In the genomic region with DNA sequence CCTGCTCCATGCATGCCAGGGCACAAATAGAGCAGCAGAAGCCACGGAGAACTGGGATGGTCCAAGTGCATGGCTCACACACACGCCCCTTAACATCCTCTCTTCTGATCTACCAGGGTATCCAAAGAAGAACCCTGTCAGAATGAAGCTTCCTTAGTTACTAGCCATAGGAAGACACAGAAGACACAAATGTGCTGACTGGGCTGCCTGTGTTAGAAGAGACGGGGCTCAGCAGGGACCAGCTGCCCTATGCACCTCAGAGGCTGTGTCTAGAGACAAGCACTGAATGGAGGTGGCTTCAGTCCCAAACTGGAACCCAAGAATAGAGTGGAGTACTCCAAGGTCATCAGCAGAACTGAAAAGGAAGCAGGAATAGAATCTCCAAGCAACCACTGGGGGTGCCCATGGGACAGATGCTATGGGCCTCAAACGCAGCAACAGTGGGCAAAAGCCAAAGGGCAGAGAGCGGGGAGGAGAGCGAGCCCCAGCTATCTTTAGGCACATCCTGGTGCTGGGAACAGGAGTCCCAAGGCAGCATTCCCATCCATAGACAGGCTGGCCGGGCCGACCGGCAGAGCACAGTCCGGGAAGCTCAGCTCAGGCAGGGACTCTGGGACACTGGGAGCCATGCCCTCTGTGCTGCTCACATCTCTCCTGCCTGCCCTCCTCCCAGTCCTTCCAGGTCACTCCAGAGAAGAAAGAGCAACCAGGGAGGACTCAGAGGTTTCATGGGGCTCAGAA, we compare ENCODE assay signal across 23 cellular contexts. TPM values are rescaled to one million over a fixed set of nuclear protein-coding genes. Genes with fewer than 3 reads are reported as not detected.
DNase-seq lines count a peak whose midpoint lies in the region; ATAC-seq and TF ChIP-seq lines count a peak whose summit lies in the region.
"Had no signal": no experiment of that assay in that cellular context is flagged by ENCODE, and none has a peak within 500 bp of the region (broad histone marks: within the 10 kb centered on the region; RNA-seq: fewer than 3 reads in every experiment).

No MANE protein-coding gene starts in this region.

- H3K4me3 Mint-ChIP-seq in T-helper 17 cell (no peak overlapping the region), endodermal cell (no peak overlapping the region), neural progenitor cell (no peak overlapping the region)
- H3K4me3 Mint-ChIP-seq: activated CD8-positive, alpha-beta T cell treated with anti-CD3 and anti-CD28 coated beads, Interleukin-2, amount 10 ng/mL, durations not matched to agents 7 days and 5 days; activated T-cell treated with anti-CD3 and anti-CD28 coated beads, Interleukin-2, amount 50 U/mL, for 24 hours; stimulated activated memory B cell treated with anti-CD40 and anti-IgM and Interleukin-4, amounts not matched to agents 10 μg/mL and 1 μg/mL and 100 μg/mL, for 72 hours had no signal

- H3F3A ChIP-seq in neural progenitor cell (ENCODE audit: low read depth): no peaks in the 10 kb centered on the region

- no peaks in the 10 kb centered on the region for H3K79me2 ChIP-seq in neural progenitor cell (ENCODE audit: low read depth)

- H3K27ac Mint-ChIP-seq in T-helper 17 cell: peak overlapping the region; percentile 29
- H3K27ac Mint-ChIP-seq in endodermal cell: no peak overlapping the region
- peak overlapping the region; percentile 31 for H3K27ac Mint-ChIP-seq in neural progenitor cell
- H3K27ac Mint-ChIP-seq: activated CD8-positive, alpha-beta T cell treated with anti-CD3 and anti-CD28 coated beads, Interleukin-2, amount 10 ng/mL, durations not matched to agents 7 days and 5 days; activated T-cell treated with anti-CD3 and anti-CD28 coated beads, Interleukin-2, amount 50 U/mL, for 24 hours; stimulated activated memory B cell treated with anti-CD40 and anti-IgM and Interleukin-4, amounts not matched to agents 10 μg/mL and 1 μg/mL and 100 μg/mL, for 72 hours had no signal

- no peaks in the 10 kb centered on the region for H3K36me3 Mint-ChIP-seq in T-helper 17 cell (ENCODE audit: low read depth)
- H3K36me3 Mint-ChIP-seq in endodermal cell (ENCODE audit: low read depth): peaks cover 7% of the 10 kb centered on the region
- peaks cover 10% of the 10 kb centered on the region for H3K36me3 Mint-ChIP-seq in neural progenitor cell
- H3K36me3 Mint-ChIP-seq: CD4-positive, CD25-positive, alpha-beta regulatory T cell; naive B cell; stimulated activated memory B cell treated with anti-CD40 and anti-IgM and Interleukin-4, amounts not matched to agents 10 μg/mL and 1 μg/mL and 100 μg/mL, for 72 hours had no signal

- WGBS in endodermal cell (ENCODE audit: insufficient coverage in 1 of 2, insufficient read length in 1 of 2), 2 experiments: 89 to 94% methylated on average over 6 to 10 of the region's 10 CpGs

- no peak overlapping the region for H2AFZ ChIP-seq in neural progenitor cell (replicated peaks)

- ATAC-seq in T-helper 17 cell: no peak
- no peak for ATAC-seq in HG02798 (IDR thresholded peaks at IDR 0.05; ENCODE audit: poor library complexity, unreplicated experiment)
- ATAC-seq: activated CD4-positive, CD25-positive, alpha-beta regulatory T cell treated with anti-CD3 and anti-CD28 coated beads, Interleukin-2, amount 50 U/mL, for 24 hours; activated CD8-positive, alpha-beta T cell treated with anti-CD3 and anti-CD28 coated beads, Interleukin-2, amount 10 ng/mL, durations not matched to agents 7 days and 5 days; lower lobe of right lung; pancreas; stimulated activated memory B cell treated with anti-CD40 and anti-IgM and Interleukin-4, amounts not matched to agents 10 μg/mL and 1 μg/mL and 100 μg/mL, for 72 hours had no signal

- H3K27me3 ChIP-seq in endodermal cell (ENCODE audit: control insufficient read depth, insufficient read depth, low read length, poor library complexity, severe bottlenecking) (no peaks in the 10 kb centered on the region), neural progenitor cell (no peaks in the 10 kb centered on the region)
- H3K27me3 ChIP-seq: pancreas, Peyer's patch had no signal

- H3K9me3 ChIP-seq in T-helper 17 cell (ENCODE audit: control insufficient read depth, low read length, poor library complexity, severe bottlenecking) (no peaks in the 10 kb centered on the region), endodermal cell (ENCODE audit: control insufficient read depth, low read length) (no peaks in the 10 kb centered on the region), neural progenitor cell (ENCODE audit: low read depth) (no peaks in the 10 kb centered on the region)
- H3K9me3 ChIP-seq: lower lobe of right lung, pancreas, Peyer's patch had no signal

- H3K9ac ChIP-seq in endodermal cell (ENCODE audit: extremely low read depth, low read length, poor library complexity, severe bottlenecking) (no peak overlapping the region), neural progenitor cell (no peak overlapping the region)

- H3K4me3 ChIP-seq in endodermal cell (ENCODE audit: low read length): no peak overlapping the region
- H3K4me3 ChIP-seq in neural progenitor cell: no peak overlapping the region
- H3K4me3 ChIP-seq: lower lobe of right lung, pancreas, Peyer's patch had no signal

- no peaks in the 10 kb centered on the region for H3K36me3 ChIP-seq in endodermal cell (ENCODE audit: control insufficient read depth, insufficient read depth, low read length)
- H3K36me3 ChIP-seq in neural progenitor cell: no peaks in the 10 kb centered on the region
- H3K36me3 ChIP-seq: pancreas, Peyer's patch had no signal

- H3K4me1 ChIP-seq in endodermal cell (ENCODE audit: control insufficient read depth, insufficient read depth, low read length) (no peaks in the 10 kb centered on the region), neural progenitor cell (peaks cover 5% of the 10 kb centered on the region)
- H3K4me1 ChIP-seq: lower lobe of right lung, pancreas, Peyer's patch had no signal

- H3K9me3 Mint-ChIP-seq in endodermal cell (no peaks in the 10 kb centered on the region), neural progenitor cell (no peaks in the 10 kb centered on the region)
- H3K9me3 Mint-ChIP-seq: activated T-cell treated with anti-CD3 and anti-CD28 coated beads, Interleukin-2, amount 50 U/mL, for 24 hours; CD4-positive, CD25-positive, alpha-beta regulatory T cell; naive B cell; stimulated activated memory B cell treated with anti-CD40 and anti-IgM and Interleukin-4, amounts not matched to agents 10 μg/mL and 1 μg/mL and 100 μg/mL, for 72 hours had no signal

- TF ChIP-seq CTCF in GM12872 (IDR thresholded peaks at IDR 0.05; ENCODE audit: insufficient read depth, low read depth, low read length) (0 out of 3 replicates have a peak, but pooled peaks have one; percentile 6), endodermal cell (conservative IDR thresholded peaks at IDR 0.05) (peak; percentile 53), neural progenitor cell (IDR thresholded peaks at IDR 0.05) (no peak)

- H3K4me1 Mint-ChIP-seq in T-helper 17 cell (no peaks in the 10 kb centered on the region), endodermal cell (peaks cover 2% of the 10 kb centered on the region), neural progenitor cell (peaks cover 22% of the 10 kb centered on the region)
- H3K4me1 Mint-ChIP-seq: CD4-positive, CD25-positive, alpha-beta regulatory T cell had no signal

- H3K4me2 ChIP-seq in neural progenitor cell: no peak overlapping the region

- H3K27me3 Mint-ChIP-seq in T-helper 17 cell (no peaks in the 10 kb centered on the region), endodermal cell (ENCODE audit: insufficient read depth) (no peaks in the 10 kb centered on the region), neural progenitor cell (ENCODE audit: insufficient read depth, low read depth) (peaks cover 8% of the 10 kb centered on the region)
- H3K27me3 Mint-ChIP-seq: activated T-cell treated with anti-CD3 and anti-CD28 coated beads, Interleukin-2, amount 50 U/mL, for 24 hours; CD4-positive, CD25-positive, alpha-beta regulatory T cell; naive B cell; stimulated activated memory B cell treated with anti-CD40 and anti-IgM and Interleukin-4, amounts not matched to agents 10 μg/mL and 1 μg/mL and 100 μg/mL, for 72 hours had no signal

- no peak for DNase-seq in T-helper 17 cell
- DNase-seq in endodermal cell: no peak
- no peak for DNase-seq in neural progenitor cell (ENCODE audit: low spot score)
- no peak for DNase-seq in stimulated activated CD4-positive, alpha-beta T cell treated with anti-CD3 and anti-CD28 coated beads, Interleukin-4, amount 100 ng/mL, for 24 hours
- no peak for DNase-seq in NCI-H524 treated with DMSO at 0.1 percent for 48 hours (lab: John Stamatoyannopoulos, UW)
- DNase-seq in SW 1271 (lab: John Stamatoyannopoulos, UW): no peak
- DNase-seq: activated CD8-positive, alpha-beta T cell treated with anti-CD3 and anti-CD28 coated beads, Interleukin-2, amount 10 ng/mL, durations not matched to agents 7 days and 5 days; activated naive CD4-positive, alpha-beta T cell treated with Interleukin-2 at 50 U/mL for 16 hours; activated T-cell treated with anti-CD3 and anti-CD28 coated beads, Interleukin-2, amount 50 U/mL, for 24 hours; amniotic stem cell; CD4-positive, CD25-positive, alpha-beta regulatory T cell; HCEC 1CT; lower lobe of right lung; naive B cell; NCI-H1105 treated with DMSO at 0.1 percent for 48 hours; NCI-H2107; NCI-H510A had no signal

- peaks cover 3% of the 10 kb centered on the region for H4K20me1 ChIP-seq in neural progenitor cell (ENCODE audit: low read depth)

- H3K27ac ChIP-seq in endodermal cell (ENCODE audit: low read depth, low read length) (no peak overlapping the region), neural progenitor cell (no peak overlapping the region)
- H3K27ac ChIP-seq: lower lobe of right lung, pancreas, Peyer's patch had no signal

RNA-seq across cellular contexts. Expression of gene SLC6A9, which starts 9.5 kb away (rescaled TPM):
- total RNA-seq in T-helper 17 cell (under 1 TPM in 1 of 2 donors, not detected in 1; 0.62 TPM), endodermal cell (10 to 100 TPM in 1 of 2 donors, 1 to 10 TPM in 1; 5.7 to 11.4 TPM), neural progenitor cell (ENCODE audit: low replicate concordance) (1.4 and 5.6 TPM in 2 replicates)
- polyA plus RNA-seq in endodermal cell (2013, experiment 1 of 2): 24.7 TPM
- 15.9 TPM for polyA plus RNA-seq in endodermal cell (2013, experiment 2 of 2)

RNA-seq across cellular contexts. Expression of gene CCDC24, which starts 30.4 kb away (rescaled TPM):
- total RNA-seq in T-helper 17 cell (1 to 10 TPM; 1.4 to 1.5 TPM), endodermal cell (10 to 100 TPM; 26.6 to 31.1 TPM), neural progenitor cell (ENCODE audit: low replicate concordance) (3.3 and 13.5 TPM in 2 replicates)
- 13.3 TPM for polyA plus RNA-seq in endodermal cell (2013, experiment 1 of 2)
- polyA plus RNA-seq in endodermal cell (2013, experiment 2 of 2): 11.1 TPM

RNA-seq across cellular contexts. Expression of gene B4GALT2, which starts 42.7 kb away (rescaled TPM):
- 1 to 10 TPM; 2.8 to 3.4 TPM for total RNA-seq in T-helper 17 cell
- 10 to 100 TPM; 62.7 to 72.7 TPM for total RNA-seq in endodermal cell
- polyA plus RNA-seq in endodermal cell (2013, experiment 1 of 2): 89.1 TPM
- polyA plus RNA-seq in endodermal cell (2013, experiment 2 of 2): 82.9 TPM
- 23.7 and 96.3 TPM in 2 replicates for total RNA-seq in neural progenitor cell (ENCODE audit: low replicate concordance)

RNA-seq across cellular contexts. Expression of gene ATP6V0B, which starts 47.0 kb away (rescaled TPM):
- total RNA-seq in T-helper 17 cell (10 to 100 TPM; 72.1 to 80.5 TPM), endodermal cell (100 to 1,000 TPM; 108 to 116 TPM), neural progenitor cell (ENCODE audit: low replicate concordance) (39.2 and 71.2 TPM in 2 replicates)
- polyA plus RNA-seq in endodermal cell (2013, experiment 1 of 2): 120 TPM
- polyA plus RNA-seq in endodermal cell (2013, experiment 2 of 2): 111 TPM

RNA-seq across cellular contexts. Expression of gene DPH2, which starts 51.9 kb away (rescaled TPM):
- total RNA-seq in T-helper 17 cell (10 to 100 TPM; 17.7 to 24.4 TPM), endodermal cell (10 to 100 TPM; 28.5 to 31.3 TPM), neural progenitor cell (ENCODE audit: low replicate concordance) (9.5 and 20.0 TPM in 2 replicates)
- 26.1 TPM for polyA plus RNA-seq in endodermal cell (2013, experiment 1 of 2)
- polyA plus RNA-seq in endodermal cell (2013, experiment 2 of 2): 19.5 TPM
